Comparison of ENCODE assay signal across 12 cellular contexts in genomic region chr4:85369703-85370380, GRCh38.
DNase-seq lines count a peak whose midpoint lies in the region; ATAC-seq and TF ChIP-seq lines count a peak whose summit lies in the region.
"Had no signal": no experiment of that assay in that cellular context is flagged by ENCODE, and none has a peak within 500 bp of the region (broad histone marks: within the 10 kb centered on the region; RNA-seq: fewer than 3 reads in every experiment).

No MANE protein-coding gene starts in this region.

- H3F3A ChIP-seq in DOHH2 (ENCODE audit: control insufficient read depth, insufficient read depth): no peaks in the 10 kb centered on the region

- no peaks in the 10 kb centered on the region; the same call in 1 of the 2 replicates for H3K9me2 ChIP-seq in DOHH2 (replicated peaks; ENCODE audit: control insufficient read depth, low read length)

- H3K27ac ChIP-seq in DOHH2 (ENCODE audit: low read depth, low read length): no peak overlapping the region
- H3K27ac ChIP-seq: vagina had no signal

- no peaks in the 10 kb centered on the region for H3K36me3 ChIP-seq in DOHH2 (ENCODE audit: control insufficient read depth, low read length)
- H3K36me3 ChIP-seq: vagina had no signal

- ATAC-seq in GM19438 (IDR thresholded peaks at IDR 0.05; ENCODE audit: low read depth, unreplicated experiment) (peak; percentile 25), HG03571 (IDR thresholded peaks at IDR 0.05; ENCODE audit: unreplicated experiment) (peak; percentile 9), HG02981 (IDR thresholded peaks at IDR 0.05; ENCODE audit: unreplicated experiment) (no peak)

- H3K27me3 ChIP-seq in DOHH2 (ENCODE audit: control insufficient read depth, low read length): no peaks in the 10 kb centered on the region; the same call in 1 of the 2 replicates
- H3K27me3 ChIP-seq: vagina had no signal

- DNase-seq in choroid plexus epithelial cell (ENCODE audit: low read depth) (no peak), AG20443 (ENCODE audit: low spot score) (no peak), NCI-H774 (lab: John Stamatoyannopoulos, UW) (no peak), GM03348 (ENCODE audit: low spot score) (no peak)
- DNase-seq: activated gamma-delta T cell, DMS79, NCI-H226 had no signal

- H4K20me1 ChIP-seq in DOHH2 (ENCODE audit: control insufficient read depth, insufficient read depth, low read depth, low read length): no peaks in the 10 kb centered on the region

- H3K9me3 ChIP-seq in DOHH2 (ENCODE audit: control insufficient read depth, insufficient read depth, low read length): no peaks in the 10 kb centered on the region
- H3K9me3 ChIP-seq: vagina had no signal

- 0 out of 2 replicates have a peak overlapping the region, but pooled peaks have one; percentile 9 for H3K4me2 ChIP-seq in DOHH2 (ENCODE audit: low read length)

- H3K79me2 ChIP-seq in DOHH2 (ENCODE audit: control insufficient read depth, low read length): no peaks in the 10 kb centered on the region

- no peak overlapping the region for H3K4me3 ChIP-seq in DOHH2 (ENCODE audit: low read length)
- H3K4me3 ChIP-seq in choroid plexus epithelial cell (ENCODE audit: low read depth, low read length): no peak overlapping the region
- H3K4me3 ChIP-seq: vagina had no signal

- TF ChIP-seq CTCF in DOHH2 (IDR thresholded peaks at IDR 0.05; ENCODE audit: low read depth, low read length, poor library complexity, severe bottlenecking): no peak
- TF ChIP-seq CTCF in choroid plexus epithelial cell (conservative IDR thresholded peaks at IDR 0.05; ENCODE audit: low read depth, low read length): peak; percentile 17

- H3K4me1 ChIP-seq in DOHH2 (ENCODE audit: control insufficient read depth, low read length): peaks cover 7% of the 10 kb centered on the region
- H3K4me1 ChIP-seq: vagina had no signal
